16 cellular contexts compared by ENCODE assay signal in the genomic region with DNA sequence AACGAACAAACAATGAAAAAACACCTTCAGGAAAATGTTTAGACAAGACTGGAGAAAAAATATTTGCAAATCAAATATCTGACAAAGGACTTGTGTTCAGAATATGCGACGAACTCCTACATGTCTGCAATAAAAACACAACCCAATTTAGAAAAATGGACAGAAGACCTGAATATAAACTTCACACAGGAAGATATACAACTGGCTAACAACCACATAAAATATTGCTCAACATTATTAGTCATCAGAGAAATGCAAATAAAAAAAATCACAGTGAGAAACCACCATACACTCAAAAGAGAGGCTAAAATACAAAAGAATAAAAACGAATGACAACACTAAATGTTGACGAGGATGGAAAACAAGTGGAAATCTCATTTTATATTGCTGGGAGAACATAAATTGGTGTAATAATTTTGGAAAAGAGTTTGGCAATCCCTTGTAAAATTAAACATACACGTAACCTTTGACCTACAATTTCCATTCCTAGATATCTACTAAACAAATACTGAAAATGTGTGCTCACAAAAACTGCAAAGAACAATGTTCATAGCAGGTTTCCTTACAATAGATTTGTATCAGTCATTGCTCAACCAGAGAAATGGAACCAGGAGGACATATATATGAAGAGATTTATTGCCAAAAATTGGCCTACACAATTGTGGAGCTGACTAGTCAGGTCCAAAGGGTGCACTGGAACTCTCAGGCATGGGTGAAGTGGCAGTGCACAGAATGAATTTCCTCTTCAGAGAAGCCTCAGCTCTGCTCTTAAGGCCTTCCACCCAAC.
DNase-seq lines count a peak whose midpoint lies in the region; ATAC-seq and TF ChIP-seq lines count a peak whose summit lies in the region.
"Had no signal": no experiment of that assay in that cellular context is flagged by ENCODE, and none has a peak within 500 bp of the region (broad histone marks: within the 10 kb centered on the region; RNA-seq: fewer than 3 reads in every experiment).

No MANE protein-coding gene starts in this region.

- no peaks in the 10 kb centered on the region for H3K27me3 ChIP-seq in PC-3 (ENCODE audit: low read length)
- H3K27me3 ChIP-seq in gastrocnemius medialis: no peaks in the 10 kb centered on the region
- H3K27me3 ChIP-seq in endodermal cell (ENCODE audit: control insufficient read depth, insufficient read depth, low read length, poor library complexity, severe bottlenecking): no peaks in the 10 kb centered on the region

- H3K4me3 Mint-ChIP-seq in endodermal cell: no peak overlapping the region
- H3K4me3 Mint-ChIP-seq: effector memory CD8-positive, alpha-beta T cell had no signal

- H3K27ac ChIP-seq in PC-3 (ENCODE audit: low read length) (peak overlapping the region; percentile 54), gastrocnemius medialis (no peak overlapping the region), endodermal cell (ENCODE audit: low read depth, low read length) (no peak overlapping the region)
- H3K27ac ChIP-seq: SK-N-MC had no signal

- peaks cover 41% of the 10 kb centered on the region for H3K36me3 Mint-ChIP-seq in endodermal cell (ENCODE audit: low read depth)

- H3K9me3 ChIP-seq in PC-3 (ENCODE audit: low read length) (no peaks in the 10 kb centered on the region), gastrocnemius medialis (no peaks in the 10 kb centered on the region), endodermal cell (ENCODE audit: control insufficient read depth, low read length) (no peaks in the 10 kb centered on the region)

- no TSS peak for BruUV-seq in PC-3 (replicated peaks; lab: Mats Ljungman, UMichigan)

- intact Hi-C loops in PC-3 (cut with micrococcal nuclease) (no loop called here), gastrocnemius medialis (cut with DNase I; ENCODE audit: low total_unique reads) (no loop called here)

- H3K4me3 ChIP-seq in PC-3 (ENCODE audit: low read length) (peak overlapping the region; percentile 2; the same call in 1 of the 2 replicates), gastrocnemius medialis (no peak overlapping the region), endodermal cell (ENCODE audit: low read length) (no peak overlapping the region)
- H3K4me3 ChIP-seq: SK-N-MC had no signal

- no peaks in the 10 kb centered on the region for H3K9me2 ChIP-seq in PC-3 (replicated peaks; ENCODE audit: low read length)

- no peaks in the 10 kb centered on the region for H3K9me3 Mint-ChIP-seq in endodermal cell
- H3K9me3 Mint-ChIP-seq: effector memory CD8-positive, alpha-beta T cell had no signal

- no peaks in the 10 kb centered on the region for H3K79me2 ChIP-seq in PC-3 (ENCODE audit: low read length)

- TF ChIP-seq POLR2A in gastrocnemius medialis (IDR thresholded peaks at IDR 0.05): no peak

- H3K27ac Mint-ChIP-seq in endodermal cell: no peak overlapping the region

- DNase-seq in SIG-M5 treated with dmso at 0.1 percent for 504 hours (lab: John Stamatoyannopoulos, UW; ENCODE audit: unreplicated experiment) (peak; percentile 4), SIG-M5 (lab: John Stamatoyannopoulos, UW) (no peak), PC-3 (peak; percentile 98), fibroblast of gingiva (ENCODE audit: low read depth) (peak; percentile 45), smooth muscle cell of the brain vasculature (ENCODE audit: low read depth, low spot score) (peak; percentile 20), gastrocnemius medialis (no peak), endodermal cell (no peak), germinal center (ENCODE audit: low spot score) (no peak)
- DNase-seq: activated T-cell treated with anti-CD3 and anti-CD28 coated beads for 4 hours; amygdala; DMS79; effector memory CD8-positive, alpha-beta T cell; NCI-H1436; occipital lobe; stimulated activated CD4-positive, alpha-beta T cell treated with anti-CD3 and anti-CD28 coated beads, Interleukin-15, amount 100 ng/mL, for 24 hours had no signal

- H3K36me3 ChIP-seq in PC-3 (ENCODE audit: low read depth, low read length) (peaks cover 29% of the 10 kb centered on the region), gastrocnemius medialis (peaks cover 2 to 26% of the 10 kb centered on the region in 2 donors), endodermal cell (ENCODE audit: control insufficient read depth, insufficient read depth, low read length) (peaks cover 41% of the 10 kb centered on the region)

- TF ChIP-seq CTCF in PC-3 (conservative IDR thresholded peaks at IDR 0.05; ENCODE audit: low read depth, low read length): no peak
- no peak for TF ChIP-seq CTCF in gastrocnemius medialis (IDR thresholded peaks at IDR 0.05 in 4 of 5, conservative IDR thresholded peaks at IDR 0.05 in 1 of 5)
- TF ChIP-seq CTCF in endodermal cell (conservative IDR thresholded peaks at IDR 0.05): no peak

- in situ Hi-C loops in gastrocnemius medialis (cut with MboI; ENCODE audit: low sequenced_read_pairs in 4 of 4): no loop called here

- no peaks in the 10 kb centered on the region for H3K4me1 Mint-ChIP-seq in endodermal cell

- H3K4me2 ChIP-seq in PC-3 (ENCODE audit: low read length): peak overlapping the region; percentile 47

- ATAC-seq in PC-3 (peak; percentile 99), gastrocnemius medialis (no peak)
- ATAC-seq: effector memory CD8-positive, alpha-beta T cell had no signal

- CTCF ChIA-PET in PC-3 (lab: Charles Lee): no interaction called here

- H3K27me3 Mint-ChIP-seq in endodermal cell (ENCODE audit: insufficient read depth): no peaks in the 10 kb centered on the region
- H3K27me3 Mint-ChIP-seq: effector memory CD8-positive, alpha-beta T cell had no signal

- H3K4me1 ChIP-seq in PC-3 (ENCODE audit: insufficient read depth, low read length) (peaks cover 18% of the 10 kb centered on the region), gastrocnemius medialis (no peaks in the 10 kb centered on the region), endodermal cell (ENCODE audit: control insufficient read depth, insufficient read depth, low read length) (no peaks in the 10 kb centered on the region)

- POLR2A ChIA-PET in PC-3 (lab: Charles Lee; ENCODE audit: unreplicated experiment): no interaction called here

- peaks cover 4% of the 10 kb centered on the region for H3F3A ChIP-seq in PC-3 (ENCODE audit: low read length, unreplicated experiment)

- no peak overlapping the region for H2AFZ ChIP-seq in PC-3 (ENCODE audit: low read length)

- H3K9ac ChIP-seq in PC-3 (ENCODE audit: low read length) (no peak overlapping the region), endodermal cell (ENCODE audit: extremely low read depth, low read length, poor library complexity, severe bottlenecking) (no peak overlapping the region)

- 92 to 100% methylated on average over 1 to 6 of the region's 6 CpGs for WGBS in endodermal cell (ENCODE audit: insufficient coverage in 1 of 2, insufficient read length in 1 of 2), 2 experiments

- 0 out of 2 replicates have a peak, but pooled peaks cover 3% of the 10 kb centered on the region for H4K20me1 ChIP-seq in PC-3 (ENCODE audit: low read length)

Comparison
In these comparisons a context has a peak if more than half of its experiments do, and no peak if none do; other contexts are left out.
1. DNase-seq: peak in SIG-M5 treated with dmso at 0.1 percent for 504 hours (single experiment), PC-3 (single experiment), fibroblast of gingiva (single experiment) and smooth muscle cell of the brain vasculature (single experiment); none in SIG-M5 (single experiment), gastrocnemius medialis (0 of 2), endodermal cell (single experiment) and germinal center (single experiment).